Comparison of ENCODE assay signal across 9 cellular contexts in genomic region chr3:10321630-10322354, GRCh38. TPM values are rescaled to one million over a fixed set of nuclear protein-coding genes. Genes with fewer than 3 reads are reported as not detected.
DNase-seq lines count a peak whose midpoint lies in the region; ATAC-seq and TF ChIP-seq lines count a peak whose summit lies in the region.
"Had no signal": no experiment of that assay in that cellular context is flagged by ENCODE, and none has a peak within 500 bp of the region (broad histone marks: within the 10 kb centered on the region; RNA-seq: fewer than 3 reads in every experiment).

No MANE protein-coding gene starts in this region.

- H3K4me1 ChIP-seq in heart right ventricle = peaks cover 0 to 27% (median 19%) of the 10 kb centered on the region in 9 donors

- ATAC-seq in heart right ventricle (peak in 1 of 8 donors; percentile 2), HG02678 (IDR thresholded peaks at IDR 0.05; ENCODE audit: unreplicated experiment) (no peak)
- ATAC-seq in stimulated activated naive B cell treated with anti-CD40 and anti-IgM and Interleukin-4, amounts not matched to agents 10 μg/mL and 1 μg/mL and 100 μg/mL, for 72 hours (replicated peaks) = no peak

- H3K4me1 Mint-ChIP-seq in T-helper 2 cell treated with Interferon-gamma antibody and Interleukin-4, amounts not matched to agents 5 μg/mL and 100 μg/mL, for 36 hours (ENCODE audit: low read depth) = peaks cover 19% of the 10 kb centered on the region
- H3K4me1 Mint-ChIP-seq in activated CD4-positive, alpha-beta memory T cell treated with anti-CD3 and anti-CD28 coated beads, Interleukin-2, amount 10 ng/mL, durations not matched to agents 7 days and 5 days = peaks cover 26% of the 10 kb centered on the region
- H3K4me1 Mint-ChIP-seq in stimulated activated naive B cell treated with anti-CD40 and anti-IgM and Interleukin-4, amounts not matched to agents 10 μg/mL and 1 μg/mL and 100 μg/mL, for 72 hours = peaks cover 18 to 36% of the 10 kb centered on the region in 2 donors

- CTCF ChIA-PET in activated CD4-positive, alpha-beta memory T cell treated with anti-CD3 and anti-CD28 coated beads, Interleukin-2, amount 10 ng/mL, durations not matched to agents 7 days and 5 days (lab: Charles Lee) = interaction anchor here (0.7 to 3.3 kb wide), 12 partner anchors 10 to 431 kb away, joined by 3 to 38 read pairs (median 8); partner anchors contain the start of genes CRELD1, FANCD2, JAGN1 and VHL

- intact Hi-C loops in heart right ventricle (cut with DNase I) = no loop called here

- WGBS in heart right ventricle, 2 donors = 93 to 95% methylated on average over 8 of the region's 8 CpGs

- POLR2A ChIA-PET in activated CD4-positive, alpha-beta memory T cell treated with anti-CD3 and anti-CD28 coated beads, Interleukin-2, amount 10 ng/mL, durations not matched to agents 7 days and 5 days (lab: Charles Lee) = interaction anchor here (1.2 to 2.3 kb wide), 7 partner anchors 16 to 925 kb away, joined by 3 to 16 read pairs (median 7); partner anchors contain the start of genes ARPC4, CRELD1, RPUSD3 and SETD5

- peak overlapping the region; percentile 69 for H3K27ac Mint-ChIP-seq in T-helper 2 cell treated with Interferon-gamma antibody and Interleukin-4, amounts not matched to agents 5 μg/mL and 100 μg/mL, for 36 hours
- H3K27ac Mint-ChIP-seq in activated CD4-positive, alpha-beta memory T cell treated with anti-CD3 and anti-CD28 coated beads, Interleukin-2, amount 10 ng/mL, durations not matched to agents 7 days and 5 days = no peak overlapping the region
- peak overlapping the region; percentile 95 for H3K27ac Mint-ChIP-seq in stimulated activated naive B cell treated with anti-CD40 and anti-IgM and Interleukin-4, amounts not matched to agents 10 μg/mL and 1 μg/mL and 100 μg/mL, for 72 hours

- H3K4me3 ChIP-seq in heart right ventricle = peak overlapping the region in 8 of 10 donors; percentile 85 to 97 (median 94)

- H3K36me3 Mint-ChIP-seq in T-helper 2 cell treated with Interferon-gamma antibody and Interleukin-4, amounts not matched to agents 5 μg/mL and 100 μg/mL, for 36 hours (ENCODE audit: low read depth) = peaks cover 10% of the 10 kb centered on the region
- H3K36me3 Mint-ChIP-seq in activated CD4-positive, alpha-beta memory T cell treated with anti-CD3 and anti-CD28 coated beads, Interleukin-2, amount 10 ng/mL, durations not matched to agents 7 days and 5 days (ENCODE audit: low read depth) = peaks cover 5% of the 10 kb centered on the region
- peaks cover 4 to 9% of the 10 kb centered on the region in 2 donors for H3K36me3 Mint-ChIP-seq in stimulated activated naive B cell treated with anti-CD40 and anti-IgM and Interleukin-4, amounts not matched to agents 10 μg/mL and 1 μg/mL and 100 μg/mL, for 72 hours

- no peak for TF ChIP-seq CTCF in heart right ventricle (IDR thresholded peaks at IDR 0.05)

- H3K9me3 Mint-ChIP-seq in T-helper 2 cell treated with Interferon-gamma antibody and Interleukin-4, amounts not matched to agents 5 μg/mL and 100 μg/mL, for 36 hours = no peaks in the 10 kb centered on the region
- no peaks in the 10 kb centered on the region for H3K9me3 Mint-ChIP-seq in activated CD4-positive, alpha-beta memory T cell treated with anti-CD3 and anti-CD28 coated beads, Interleukin-2, amount 10 ng/mL, durations not matched to agents 7 days and 5 days
- no peaks in the 10 kb centered on the region for H3K9me3 Mint-ChIP-seq in stimulated activated naive B cell treated with anti-CD40 and anti-IgM and Interleukin-4, amounts not matched to agents 10 μg/mL and 1 μg/mL and 100 μg/mL, for 72 hours

- no peak for DNase-seq in T-helper 2 cell treated with Interferon-gamma antibody and Interleukin-4, amounts not matched to agents 5 μg/mL and 100 μg/mL, for 36 hours (ENCODE audit: low spot score)
- DNase-seq in T-helper 2 cell (no peak), heart right ventricle (no peak), ecto neural progenitor cell (ENCODE audit: low spot score) (no peak), HuH-7 (ENCODE audit: low spot score) (no peak)
- DNase-seq in activated CD4-positive, alpha-beta memory T cell treated with anti-CD3 and anti-CD28 coated beads, Interleukin-2, amount 10 ng/mL, durations not matched to agents 7 days and 5 days = no peak
- no peak for DNase-seq in stimulated activated naive B cell treated with anti-CD40 and anti-IgM and Interleukin-4, amounts not matched to agents 10 μg/mL and 1 μg/mL and 100 μg/mL, for 72 hours

- peaks cover 8% of the 10 kb centered on the region for H3K27me3 Mint-ChIP-seq in T-helper 2 cell treated with Interferon-gamma antibody and Interleukin-4, amounts not matched to agents 5 μg/mL and 100 μg/mL, for 36 hours (ENCODE audit: low read depth)
- peaks cover 14% of the 10 kb centered on the region for H3K27me3 Mint-ChIP-seq in activated CD4-positive, alpha-beta memory T cell treated with anti-CD3 and anti-CD28 coated beads, Interleukin-2, amount 10 ng/mL, durations not matched to agents 7 days and 5 days
- peaks cover 9 to 17% of the 10 kb centered on the region in 2 donors for H3K27me3 Mint-ChIP-seq in stimulated activated naive B cell treated with anti-CD40 and anti-IgM and Interleukin-4, amounts not matched to agents 10 μg/mL and 1 μg/mL and 100 μg/mL, for 72 hours

- H3K9me3 ChIP-seq in heart right ventricle = no peaks in the 10 kb centered on the region

- H3K36me3 ChIP-seq in heart right ventricle = peaks cover 0 to 24% (median 0%) of the 10 kb centered on the region in 9 donors

- peak overlapping the region in 6 of 10 donors; percentile 76 to 95 (median 85) for H3K27ac ChIP-seq in heart right ventricle

- peak overlapping the region; percentile 95 for H3K4me3 Mint-ChIP-seq in T-helper 2 cell treated with Interferon-gamma antibody and Interleukin-4, amounts not matched to agents 5 μg/mL and 100 μg/mL, for 36 hours
- H3K4me3 Mint-ChIP-seq in activated CD4-positive, alpha-beta memory T cell treated with anti-CD3 and anti-CD28 coated beads, Interleukin-2, amount 10 ng/mL, durations not matched to agents 7 days and 5 days = peak overlapping the region; percentile 56
- H3K4me3 Mint-ChIP-seq in stimulated activated naive B cell treated with anti-CD40 and anti-IgM and Interleukin-4, amounts not matched to agents 10 μg/mL and 1 μg/mL and 100 μg/mL, for 72 hours = peak overlapping the region; percentile 71 to 83

- peaks cover 0 to 7% (median 0%) of the 10 kb centered on the region in 7 donors for H3K27me3 ChIP-seq in heart right ventricle

RNA-seq across cellular contexts. Expression of gene SEC13, which starts 0.9 kb away (rescaled TPM):
- total RNA-seq in activated CD4-positive, alpha-beta memory T cell treated with anti-CD3 and anti-CD28 coated beads, Interleukin-2, amount 10 ng/mL, durations not matched to agents 7 days and 5 days = 10 to 100 TPM; 84.0 to 88.8 TPM
- total RNA-seq in heart right ventricle = 10 to 100 TPM; 48.0 to 69.6 (median 52.4) TPM
- polyA plus RNA-seq in heart right ventricle = 100 to 1,000 TPM in 1 of 2 donors, 10 to 100 TPM in 1; 28.4 to 175 TPM

RNA-seq across cellular contexts. Expression of gene GHRL, which starts 29.0 kb away (rescaled TPM):
- total RNA-seq in activated CD4-positive, alpha-beta memory T cell treated with anti-CD3 and anti-CD28 coated beads, Interleukin-2, amount 10 ng/mL, durations not matched to agents 7 days and 5 days = under 1 TPM; 0.91 to 0.95 TPM
- 1 to 10 TPM in 1 of 10 donors, under 1 TPM in 6, not detected in 3; 0.32 to 1.0 (median 0.81) TPM for total RNA-seq in heart right ventricle
- polyA plus RNA-seq in heart right ventricle = under 1 TPM; 0.12 to 0.88 TPM
- total RNA-seq: occipital lobe had no signal
